In genomic region chr20:5172167-5172586, GRCh38 we compare ENCODE assay signal across 1 cellular context.
TF ChIP-seq lines count a peak whose summit lies in the region.

No MANE protein-coding gene starts in this region.

TF ChIP-seq in GM12878, 131 proteins besides CTCF, POLR2A, EP300 and RAD21 (continued from another document):
- TF ChIP-seq, protein P1, sequence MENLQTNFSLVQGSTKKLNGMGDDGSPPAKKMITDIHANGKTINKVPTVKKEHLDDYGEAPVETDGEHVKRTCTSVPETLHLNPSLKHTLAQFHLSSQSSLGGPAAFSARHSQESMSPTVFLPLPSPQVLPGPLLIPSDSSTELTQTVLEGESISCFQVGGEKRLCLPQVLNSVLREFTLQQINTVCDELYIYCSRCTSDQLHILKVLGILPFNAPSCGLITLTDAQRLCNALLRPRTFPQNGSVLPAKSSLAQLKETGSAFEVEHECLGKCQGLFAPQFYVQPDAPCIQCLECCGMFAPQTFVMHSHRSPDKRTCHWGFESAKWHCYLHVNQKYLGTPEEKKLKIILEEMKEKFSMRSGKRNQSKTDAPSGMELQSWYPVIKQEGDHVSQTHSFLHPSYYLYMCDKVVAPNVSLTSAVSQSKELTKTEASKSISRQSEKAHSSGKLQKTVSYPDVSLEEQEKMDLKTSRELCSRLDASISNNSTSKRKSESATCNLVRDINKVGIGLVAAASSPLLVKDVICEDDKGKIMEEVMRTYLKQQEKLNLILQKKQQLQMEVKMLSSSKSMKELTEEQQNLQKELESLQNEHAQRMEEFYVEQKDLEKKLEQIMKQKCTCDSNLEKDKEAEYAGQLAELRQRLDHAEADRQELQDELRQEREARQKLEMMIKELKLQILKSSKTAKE (IDR thresholded peaks at IDR 0.05; ENCODE audit: low read depth, poor library complexity, severe bottlenecking) = peak; percentile 69
- TF ChIP-seq SIN3A (IDR thresholded peaks at IDR 0.05; ENCODE audit: low read depth, low read length) = no peak
- TF ChIP-seq MEF2B (IDR thresholded peaks at IDR 0.05; ENCODE audit: partially characterized antibody, poor library complexity, severe bottlenecking) = peak; percentile 26
- no peak for TF ChIP-seq EED (IDR thresholded peaks at IDR 0.05; ENCODE audit: low read depth)
- peak; percentile 73 for TF ChIP-seq PKNOX1 (IDR thresholded peaks at IDR 0.05)
- TF ChIP-seq SUPT20H (IDR thresholded peaks at IDR 0.05; ENCODE audit: borderline replicate concordance, control insufficient read depth, low read depth, low read length) = no peak
- no peak for TF ChIP-seq NRF1 (conservative IDR thresholded peaks at IDR 0.05; ENCODE audit: low read depth, low read length)
- no peak for TF ChIP-seq SMAD1 (IDR thresholded peaks at IDR 0.05; ENCODE audit: low read depth, partially characterized antibody)
- 0 out of 2 replicates have a peak, but pooled peaks have one; percentile 7 for TF ChIP-seq PAX5 (IDR thresholded peaks at IDR 0.05; ENCODE audit: borderline replicate concordance, low read depth, low read length)
- TF ChIP-seq RBBP5 (conservative IDR thresholded peaks at IDR 0.05) = no peak
- no peak for TF ChIP-seq ZNF687 (IDR thresholded peaks at IDR 0.05)
